Comparison of ENCODE assay signal across 8 cellular contexts in genomic region chr1:91021686-91022517, GRCh38. TPM values are rescaled to one million over a fixed set of nuclear protein-coding genes. Genes with fewer than 3 reads are reported as not detected.
A peak's percentile ranks its signal among the peaks of the same experiment; 100 is the strongest.
DNase-seq lines count a peak whose midpoint lies in the region; ATAC-seq lines count a peak whose summit lies in the region.

Gene ZNF644, minus strand, starts transcription at chr1:91022035. Its CDS starts 39,682 bp downstream, at chr1:90982353.

- H3K79me2 ChIP-seq in GM23248 (ENCODE audit: insufficient read depth) (peaks cover 47% of the 10 kb centered on the region), Karpas-422 (ENCODE audit: low read length) (peaks cover 52% of the 10 kb centered on the region)

- H3K9me3 ChIP-seq in GM23248 (ENCODE audit: low read depth) (no peaks in the 10 kb centered on the region), Karpas-422 (ENCODE audit: low read length) (no peaks in the 10 kb centered on the region)

- H3K9me2 ChIP-seq in GM23248 (ENCODE audit: insufficient read depth): no peaks in the 10 kb centered on the region
- no peaks in the 10 kb centered on the region for H3K9me2 ChIP-seq in Karpas-422 (replicated peaks; ENCODE audit: insufficient read depth, low read length)

- H3K27ac Mint-ChIP-seq in activated T-helper 1 cell treated with anti-CD3 and anti-CD28 coated beads, Interleukin-12 subunit alpha, Interleukin-12 subunit beta, Interleukin-2, Interleukin-4 antibody, amounts not matched to agents 30 ng/mL and 10 ng/mL and 1 ng/mL, durations not matched to agents 14 hours and 24 hours and 36 hours: peak within 1 kb of the TSS; percentile 99
- H3K27ac Mint-ChIP-seq in naive B cell: peak within 1 kb of the TSS; percentile 99 to 100 (median 99)
- peak within 1 kb of the TSS; percentile 98 for H3K27ac Mint-ChIP-seq in stimulated activated memory B cell treated with anti-CD40 and anti-IgM and Interleukin-4, amounts not matched to agents 10 μg/mL and 1 μg/mL and 100 μg/mL, for 72 hours

- H3K9ac ChIP-seq in GM23248: peak within 1 kb of the TSS; percentile 97
- H3K9ac ChIP-seq in Karpas-422 (ENCODE audit: low read length): peak within 1 kb of the TSS; percentile 97

- H3K36me3 ChIP-seq in GM23248 (ENCODE audit: low read depth) (no peaks in the 10 kb centered on the region; the same call in 1 of the 2 replicates), Karpas-422 (ENCODE audit: insufficient read depth, low read length) (peaks cover 29% of the 10 kb centered on the region)

- H3K4me2 ChIP-seq in GM23248 (ENCODE audit: unreplicated experiment) (peak within 1 kb of the TSS; percentile 97), Karpas-422 (ENCODE audit: low read depth, low read length, poor library complexity, severe bottlenecking) (peak within 1 kb of the TSS; percentile 83)

- H2AFZ ChIP-seq in GM23248 (peak within 1 kb of the TSS; percentile 98), Karpas-422 (ENCODE audit: low read length) (peak within 1 kb of the TSS; percentile 90)

- in situ Hi-C loops in GM23248 (cut with MboI): no loop called here

- H3K27ac ChIP-seq in GM23248 (peak within 1 kb of the TSS; percentile 97), Karpas-422 (ENCODE audit: low read length) (peak within 1 kb of the TSS; percentile 92)

- H3K4me3 ChIP-seq in GM23248: peak within 1 kb of the TSS; percentile 87
- peak within 1 kb of the TSS; percentile 87 for H3K4me3 ChIP-seq in Karpas-422 (ENCODE audit: low read length)

- H4K20me1 ChIP-seq in GM23248 (ENCODE audit: insufficient read depth) (peaks cover 11% of the 10 kb centered on the region; the same call in 1 of the 2 replicates), Karpas-422 (ENCODE audit: insufficient read depth, low read depth, low read length) (peaks cover 7% of the 10 kb centered on the region; the same call in 1 of the 2 replicates)

- H3K4me1 Mint-ChIP-seq in activated T-helper 1 cell treated with anti-CD3 and anti-CD28 coated beads, Interleukin-12 subunit alpha, Interleukin-12 subunit beta, Interleukin-2, Interleukin-4 antibody, amounts not matched to agents 30 ng/mL and 10 ng/mL and 1 ng/mL, durations not matched to agents 14 hours and 24 hours and 36 hours (ENCODE audit: low read depth): peaks cover 48% of the 10 kb centered on the region
- peaks cover 40 to 71% (median 62%) of the 10 kb centered on the region in 3 donors for H3K4me1 Mint-ChIP-seq in naive B cell
- H3K4me1 Mint-ChIP-seq in stimulated activated memory B cell treated with anti-CD40 and anti-IgM and Interleukin-4, amounts not matched to agents 10 μg/mL and 1 μg/mL and 100 μg/mL, for 72 hours: peaks cover 54% of the 10 kb centered on the region

- 1% methylated on average over 58 to 68 of the region's 70 CpGs for WGBS in GM23248 (ENCODE audit: low coverage in 1 of 2, low lambda C conversion rate in 2 of 2, missing lambda C conversion rate in 2 of 2), 2 experiments

- H3K4me1 ChIP-seq in GM23248 (ENCODE audit: insufficient read depth): peaks cover 31% of the 10 kb centered on the region
- peaks cover 44% of the 10 kb centered on the region for H3K4me1 ChIP-seq in Karpas-422 (ENCODE audit: low read length)

- DNase-seq in Daoy (ENCODE audit: low read depth) (peak; percentile 98), GM23248 (peak; percentile 97), Karpas-422 (peak; percentile 97), RPMI7951 (ENCODE audit: low read depth) (peak; percentile 96), fibroblast of gingiva (ENCODE audit: low read depth) (peak; percentile 92), naive B cell (peak; percentile 83)
- DNase-seq in activated T-helper 1 cell treated with anti-CD3 and anti-CD28 coated beads, Interleukin-12 subunit alpha, Interleukin-12 subunit beta, Interleukin-2, Interleukin-4 antibody, amounts not matched to agents 30 ng/mL and 10 ng/mL and 1 ng/mL, durations not matched to agents 14 hours and 24 hours and 36 hours (ENCODE audit: low spot score): peak; percentile 87

- intact Hi-C loops in activated T-helper 1 cell treated with anti-CD3 and anti-CD28 coated beads, Interleukin-12 subunit alpha, Interleukin-12 subunit beta, Interleukin-2, Interleukin-4 antibody, amounts not matched to agents 30 ng/mL and 10 ng/mL and 1 ng/mL, durations not matched to agents 14 hours and 24 hours and 36 hours (cut with micrococcal nuclease): loop anchor here (1.0 to 10.0 kb wide), 10 partner anchors 102 to 1553 kb away; partner anchors contain the start of genes BTBD8, CDC7, GFI1 and GLMN

- peaks cover 2% of the 10 kb centered on the region for H3K27me3 Mint-ChIP-seq in activated T-helper 1 cell treated with anti-CD3 and anti-CD28 coated beads, Interleukin-12 subunit alpha, Interleukin-12 subunit beta, Interleukin-2, Interleukin-4 antibody, amounts not matched to agents 30 ng/mL and 10 ng/mL and 1 ng/mL, durations not matched to agents 14 hours and 24 hours and 36 hours (ENCODE audit: insufficient read depth)
- no peaks in the 10 kb centered on the region for H3K27me3 Mint-ChIP-seq in naive B cell
- no peaks in the 10 kb centered on the region for H3K27me3 Mint-ChIP-seq in stimulated activated memory B cell treated with anti-CD40 and anti-IgM and Interleukin-4, amounts not matched to agents 10 μg/mL and 1 μg/mL and 100 μg/mL, for 72 hours

- peaks cover 9% of the 10 kb centered on the region for H3K36me3 Mint-ChIP-seq in activated T-helper 1 cell treated with anti-CD3 and anti-CD28 coated beads, Interleukin-12 subunit alpha, Interleukin-12 subunit beta, Interleukin-2, Interleukin-4 antibody, amounts not matched to agents 30 ng/mL and 10 ng/mL and 1 ng/mL, durations not matched to agents 14 hours and 24 hours and 36 hours (ENCODE audit: low read depth)
- H3K36me3 Mint-ChIP-seq in naive B cell: no peaks in the 10 kb centered on the region
- no peaks in the 10 kb centered on the region for H3K36me3 Mint-ChIP-seq in stimulated activated memory B cell treated with anti-CD40 and anti-IgM and Interleukin-4, amounts not matched to agents 10 μg/mL and 1 μg/mL and 100 μg/mL, for 72 hours

- ATAC-seq in naive B cell (ENCODE audit: low read depth in 2 of 2): peak; percentile 69 to 71
- ATAC-seq in stimulated activated memory B cell treated with anti-CD40 and anti-IgM and Interleukin-4, amounts not matched to agents 10 μg/mL and 1 μg/mL and 100 μg/mL, for 72 hours: peak; percentile 93

- no peaks in the 10 kb centered on the region for H3K9me3 Mint-ChIP-seq in activated T-helper 1 cell treated with anti-CD3 and anti-CD28 coated beads, Interleukin-12 subunit alpha, Interleukin-12 subunit beta, Interleukin-2, Interleukin-4 antibody, amounts not matched to agents 30 ng/mL and 10 ng/mL and 1 ng/mL, durations not matched to agents 14 hours and 24 hours and 36 hours
- no peaks in the 10 kb centered on the region for H3K9me3 Mint-ChIP-seq in naive B cell
- no peaks in the 10 kb centered on the region for H3K9me3 Mint-ChIP-seq in stimulated activated memory B cell treated with anti-CD40 and anti-IgM and Interleukin-4, amounts not matched to agents 10 μg/mL and 1 μg/mL and 100 μg/mL, for 72 hours

- peaks cover 16% of the 10 kb centered on the region for H3F3A ChIP-seq in GM23248 (ENCODE audit: insufficient read depth)

- H3K27me3 ChIP-seq in GM23248 (replicated peaks; ENCODE audit: insufficient read depth) (no peaks in the 10 kb centered on the region), Karpas-422 (ENCODE audit: low read length) (no peaks in the 10 kb centered on the region)

- peak within 1 kb of the TSS; percentile 92 for H3K4me3 Mint-ChIP-seq in activated T-helper 1 cell treated with anti-CD3 and anti-CD28 coated beads, Interleukin-12 subunit alpha, Interleukin-12 subunit beta, Interleukin-2, Interleukin-4 antibody, amounts not matched to agents 30 ng/mL and 10 ng/mL and 1 ng/mL, durations not matched to agents 14 hours and 24 hours and 36 hours
- H3K4me3 Mint-ChIP-seq in naive B cell: peak within 1 kb of the TSS; percentile 92 to 99 (median 96)
- H3K4me3 Mint-ChIP-seq in stimulated activated memory B cell treated with anti-CD40 and anti-IgM and Interleukin-4, amounts not matched to agents 10 μg/mL and 1 μg/mL and 100 μg/mL, for 72 hours: peak within 1 kb of the TSS; percentile 90

RNA-seq across cellular contexts. Expression of gene ZNF644, which starts in this region (rescaled TPM):
- total RNA-seq in Daoy (2014; rRNA removed; shearing (Covaris generic)): 82.5 and 87.5 TPM in 2 replicates
- 35.9 and 36.9 TPM in 2 replicates for total RNA-seq in GM23248 (2014; rRNA removed; shearing (Covaris generic))
- polyA plus RNA-seq in GM23248 (2016; fragmentation: Nextera tagmentation; extraction: Ambion mirVana) (34.1 and 34.5 TPM in 2 replicates), naive B cell (ENCODE audit: low read depth in 6 of 6) (100 to 1,000 TPM in 3 of 6 donors, 10 to 100 TPM in 3; 89.4 to 115 (median 103) TPM)
- 41.9 and 93.5 TPM in 2 replicates for total RNA-seq in Karpas-422 (2014; rRNA removed; shearing (Covaris generic); ENCODE audit: low replicate concordance)
- 53.1 and 59.8 TPM in 2 replicates for total RNA-seq in RPMI7951 (2014; rRNA removed; shearing (Covaris generic))
- 60.4 and 68.7 TPM in 2 replicates for total RNA-seq in activated T-helper 1 cell treated with anti-CD3 and anti-CD28 coated beads, Interleukin-12 subunit alpha, Interleukin-12 subunit beta, Interleukin-2, Interleukin-4 antibody, amounts not matched to agents 30 ng/mL and 10 ng/mL and 1 ng/mL, durations not matched to agents 14 hours and 24 hours and 36 hours

Comparison
In these comparisons a context has a peak if more than half of its experiments do, and no peak if none do; other contexts are left out.
1. Peak in every context shown above with its lines: DNase-seq, ATAC-seq, H3K4me3 ChIP-seq and H3K27ac ChIP-seq.